Comparison of ENCODE assay signal across 18 cellular contexts in the genomic region with DNA sequence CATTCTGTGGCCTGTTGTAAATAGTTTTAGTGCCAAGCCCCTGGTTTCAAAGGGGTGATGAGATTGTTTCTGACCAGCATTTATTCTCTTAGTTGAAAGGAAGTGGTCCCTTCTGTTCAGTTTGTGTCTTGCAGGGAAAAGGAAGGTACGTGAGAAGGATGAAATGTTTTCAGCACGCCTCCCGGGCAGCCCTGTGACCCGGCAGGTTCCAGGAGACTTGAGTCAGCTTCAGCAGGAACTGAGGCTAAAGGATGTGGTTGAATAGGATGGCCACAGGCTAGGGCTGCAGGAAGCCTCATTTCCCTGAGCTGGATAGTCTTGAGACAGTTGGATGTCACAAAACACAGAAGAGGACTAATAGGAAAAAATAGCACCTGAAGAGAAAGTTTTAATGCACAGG.
DNase-seq lines count a peak whose midpoint lies in the region; ATAC-seq and TF ChIP-seq lines count a peak whose summit lies in the region.
"Had no signal": no experiment of that assay in that cellular context is flagged by ENCODE, and none has a peak within 500 bp of the region (broad histone marks: within the 10 kb centered on the region; RNA-seq: fewer than 3 reads in every experiment).

No MANE protein-coding gene starts in this region.

- no peak overlapping the region for H3K9ac ChIP-seq in GM23248

- no peaks in the 10 kb centered on the region for H3K79me2 ChIP-seq in GM23248 (ENCODE audit: insufficient read depth)

- WGBS in GM23248 (ENCODE audit: low coverage in 1 of 2, low lambda C conversion rate in 2 of 2, missing lambda C conversion rate in 2 of 2), 2 experiments = 74% methylated on average over 4 of the region's 4 CpGs
- WGBS in ovary, 3 donors = 23 to 40% (median 39%) methylated on average over 4 of the region's 4 CpGs

- H3K27ac ChIP-seq in GM23248 (no peak overlapping the region), foreskin keratinocyte (no peak overlapping the region), ovary (no peak overlapping the region)
- H3K27ac ChIP-seq: SJSA1 had no signal

- no peaks in the 10 kb centered on the region for H3K36me3 ChIP-seq in BJ (ENCODE audit: control insufficient read depth, insufficient read depth, low read length)
- H3K36me3 ChIP-seq in GM23248 (ENCODE audit: low read depth) = no peaks in the 10 kb centered on the region
- no peaks in the 10 kb centered on the region for H3K36me3 ChIP-seq in ovary
- H3K36me3 ChIP-seq: SJSA1 had no signal

- H3K4me1 ChIP-seq in GM23248 (ENCODE audit: insufficient read depth) (no peaks in the 10 kb centered on the region), foreskin keratinocyte (peaks cover 59% of the 10 kb centered on the region), ovary (ENCODE audit: insufficient read depth) (peaks cover 3% of the 10 kb centered on the region)
- H3K4me1 ChIP-seq: SJSA1 had no signal

- no peak for TF ChIP-seq POLR2A in ovary (IDR thresholded peaks at IDR 0.05)

- H3K4me3 Mint-ChIP-seq in osteocyte (ENCODE audit: unreplicated experiment) = no peak overlapping the region
- H3K4me3 Mint-ChIP-seq: activated B cell treated with CpG ODN at 0.5 μM for 24 hours, naive B cell had no signal

- no peak for TF ChIP-seq EP300 in ovary (IDR thresholded peaks at IDR 0.05)

- CTCF ChIA-PET in BJ (lab: Yijun Ruan, JAX) = no interaction called here

- H3K4me2 ChIP-seq in GM23248 (ENCODE audit: unreplicated experiment) = no peak overlapping the region

- H3K36me3 Mint-ChIP-seq in osteocyte (ENCODE audit: unreplicated experiment) = no peaks in the 10 kb centered on the region
- H3K36me3 Mint-ChIP-seq: naive B cell had no signal

- no peak overlapping the region for H2AFZ ChIP-seq in GM23248

- peaks cover 4% of the 10 kb centered on the region for H3K4me1 Mint-ChIP-seq in osteocyte (ENCODE audit: unreplicated experiment)
- H3K4me1 Mint-ChIP-seq: activated B cell treated with CpG ODN at 0.5 μM for 24 hours, naive B cell had no signal

- ATAC-seq in foreskin keratinocyte (peak; percentile 37), GM21737 (IDR thresholded peaks at IDR 0.05; ENCODE audit: unreplicated experiment) (no peak)
- ATAC-seq: left lobe of liver, sciatic nerve had no signal

- no peaks in the 10 kb centered on the region for H3F3A ChIP-seq in GM23248 (ENCODE audit: insufficient read depth)

- no peak overlapping the region for H3K27ac Mint-ChIP-seq in osteocyte (ENCODE audit: unreplicated experiment)
- H3K27ac Mint-ChIP-seq: activated B cell treated with CpG ODN at 0.5 μM for 24 hours had no signal

- H3K9me3 ChIP-seq in GM23248 (ENCODE audit: low read depth) = no peaks in the 10 kb centered on the region
- no peaks in the 10 kb centered on the region for H3K9me3 ChIP-seq in ovary
- H3K9me3 ChIP-seq: SJSA1 had no signal

- 0 out of 2 replicates have a peak, but pooled peaks cover 6% of the 10 kb centered on the region for H3K9me2 ChIP-seq in GM23248 (ENCODE audit: insufficient read depth)

- DNase-seq in BJ (ENCODE audit: low read depth) = peak; percentile 82
- peak; percentile 27 for DNase-seq in GM23248
- peak; percentile 36 for DNase-seq in SW480 (ENCODE audit: low spot score)
- peak; percentile 58 to 78 for DNase-seq in foreskin keratinocyte
- DNase-seq in osteocyte (ENCODE audit: extremely low spot score, unreplicated experiment) = no peak
- DNase-seq in activated CD8-positive, alpha-beta memory T cell treated with anti-CD3 and anti-CD28 coated beads for 24 hours = no peak
- no peak for DNase-seq in ovary
- DNase-seq: activated B cell treated with CpG ODN at 0.5 μM for 24 hours; activated T-cell treated with anti-CD3 and anti-CD28 coated beads, Interleukin-2, amount 50 U/mL, for 48 hours; aorta; head of caudate nucleus; naive B cell; NCI-H2107; NCI-H774 had no signal

- H3K27me3 Mint-ChIP-seq in osteocyte (ENCODE audit: unreplicated experiment) = no peaks in the 10 kb centered on the region
- H3K27me3 Mint-ChIP-seq: activated B cell treated with CpG ODN at 0.5 μM for 24 hours, naive B cell had no signal

- H3K27me3 ChIP-seq in BJ (ENCODE audit: control insufficient read depth, insufficient read depth, low read length) (no peaks in the 10 kb centered on the region), GM23248 (replicated peaks; ENCODE audit: insufficient read depth) (no peaks in the 10 kb centered on the region), foreskin keratinocyte (no peaks in the 10 kb centered on the region), ovary (no peaks in the 10 kb centered on the region)
- H3K27me3 ChIP-seq: SJSA1 had no signal

- H3K4me3 ChIP-seq in BJ (ENCODE audit: low read depth, low read length) (no peak overlapping the region), GM23248 (no peak overlapping the region), ovary (no peak overlapping the region)
- H3K4me3 ChIP-seq: SJSA1 had no signal

- POLR2A ChIA-PET in BJ (lab: Charles Lee) = no interaction called here

- intact Hi-C loops in ovary (cut with DNase I) = no loop called here

- in situ Hi-C loops in GM23248 (cut with MboI) = loop anchor here (5.0 kb wide), 1 partner anchor 50 kb away; no protein-coding TSS in a partner anchor

- no peaks in the 10 kb centered on the region for H4K20me1 ChIP-seq in GM23248 (ENCODE audit: insufficient read depth)

- TF ChIP-seq CTCF in BJ (IDR thresholded peaks at IDR 0.05; ENCODE audit: insufficient read depth, low read depth, low read length) (no peak), foreskin keratinocyte (conservative IDR thresholded peaks at IDR 0.05) (no peak), osteocyte (IDR thresholded peaks at IDR 0.05) (no peak), ovary (IDR thresholded peaks at IDR 0.05) (no peak)

- H3K9me3 Mint-ChIP-seq in osteocyte (ENCODE audit: unreplicated experiment) = peaks cover 4% of the 10 kb centered on the region
- H3K9me3 Mint-ChIP-seq: activated B cell treated with CpG ODN at 0.5 μM for 24 hours had no signal

Comparison
In these comparisons a context has a peak if more than half of its experiments do, and no peak if none do; other contexts are left out.
1. DNase-seq: peak in BJ (single experiment), GM23248 (single experiment), SW480 (single experiment) and foreskin keratinocyte (2 of 2); none in osteocyte (single experiment), activated CD8-positive, alpha-beta memory T cell treated with anti-CD3 and anti-CD28 coated beads for 24 hours (single experiment) and ovary (0 of 5).